Comparison of ENCODE assay signal across 16 cellular contexts in genomic region chr9:88818495-88819201, GRCh38.
DNase-seq lines count a peak whose midpoint lies in the region; ATAC-seq and TF ChIP-seq lines count a peak whose summit lies in the region.
"Had no signal": no experiment of that assay in that cellular context is flagged by ENCODE, and none has a peak within 500 bp of the region (broad histone marks: within the 10 kb centered on the region; RNA-seq: fewer than 3 reads in every experiment).

No MANE protein-coding gene starts in this region.

- H3K4me1 Mint-ChIP-seq in stimulated activated memory B cell treated with anti-CD40 and anti-IgM and Interleukin-4, amounts not matched to agents 10 μg/mL and 1 μg/mL and 100 μg/mL, for 72 hours = no peaks in the 10 kb centered on the region
- peaks cover 3% of the 10 kb centered on the region for H3K4me1 Mint-ChIP-seq in progenitor cell of endocrine pancreas (ENCODE audit: low read depth)
- H3K4me1 Mint-ChIP-seq: activated CD4-positive, alpha-beta T cell treated with anti-CD3 and anti-CD28 coated beads, Interleukin-2, amount 10 ng/mL, durations not matched to agents 7 days and 5 days had no signal

- ATAC-seq in Right ventricle myocardium inferior = no peak
- no peak for ATAC-seq in stimulated activated memory B cell treated with anti-CD40 and anti-IgM and Interleukin-4, amounts not matched to agents 10 μg/mL and 1 μg/mL and 100 μg/mL, for 72 hours
- ATAC-seq: effector memory CD8-positive, alpha-beta T cell had no signal

- H3K27me3 Mint-ChIP-seq in stimulated activated memory B cell treated with anti-CD40 and anti-IgM and Interleukin-4, amounts not matched to agents 10 μg/mL and 1 μg/mL and 100 μg/mL, for 72 hours = peaks cover 9% of the 10 kb centered on the region
- peaks cover 5% of the 10 kb centered on the region for H3K27me3 Mint-ChIP-seq in progenitor cell of endocrine pancreas

- intact Hi-C loops in Right ventricle myocardium inferior (cut with DNase I) = no loop called here

- no peak overlapping the region for H3K4me3 ChIP-seq in cardiac muscle cell
- no peak overlapping the region for H3K4me3 ChIP-seq in brain microvascular endothelial cell (ENCODE audit: low read depth, low read length)
- H3K4me3 ChIP-seq: SJSA1, tibial nerve had no signal

- H3K36me3 ChIP-seq in cardiac muscle cell (no peaks in the 10 kb centered on the region), brain microvascular endothelial cell (replicated peaks) (no peaks in the 10 kb centered on the region)
- H3K36me3 ChIP-seq: SJSA1, tibial nerve had no signal

- in situ Hi-C loops in brain microvascular endothelial cell (cut with HindIII; ENCODE audit: low pct_ligation_motif_present, low sequenced_read_pairs) = no loop called here

- H3K9me3 Mint-ChIP-seq in stimulated activated memory B cell treated with anti-CD40 and anti-IgM and Interleukin-4, amounts not matched to agents 10 μg/mL and 1 μg/mL and 100 μg/mL, for 72 hours = peaks cover 2% of the 10 kb centered on the region
- peaks cover 2% of the 10 kb centered on the region for H3K9me3 Mint-ChIP-seq in progenitor cell of endocrine pancreas (ENCODE audit: low read depth)
- H3K9me3 Mint-ChIP-seq: activated CD4-positive, alpha-beta T cell treated with anti-CD3 and anti-CD28 coated beads, Interleukin-2, amount 10 ng/mL, durations not matched to agents 7 days and 5 days; activated naive CD4-positive, alpha-beta T cell treated with anti-CD3 and anti-CD28 coated beads for 36 hours; effector memory CD8-positive, alpha-beta T cell had no signal

- TF ChIP-seq CTCF in cardiac muscle cell (IDR thresholded peaks at IDR 0.05; ENCODE audit: low read depth, low read length) (no peak), brain microvascular endothelial cell (IDR thresholded peaks at IDR 0.05; ENCODE audit: low read depth, low read length, missing control alignments) (no peak), progenitor cell of endocrine pancreas (IDR thresholded peaks at IDR 0.05; ENCODE audit: unreplicated experiment) (no peak)

- DNase-seq in cardiac muscle cell (ENCODE audit: low read depth in 1 of 2, low spot score in 1 of 2) (peak; percentile 40 to 70), Right ventricle myocardium inferior (ENCODE audit: missing footprints) (no peak), brain microvascular endothelial cell (peak; percentile 61), iPS DF 19.7 (ENCODE audit: low read depth, low spot score) (peak; percentile 9), amygdala (lab: John Stamatoyannopoulos, UW) (no peak), progenitor cell of endocrine pancreas (ENCODE audit: low spot score, unreplicated experiment) (no peak)
- DNase-seq in stimulated activated CD4-positive, alpha-beta T cell treated with anti-CD3 and anti-CD28 coated beads, Interleukin-4, amount 100 ng/mL, for 4 hours = no peak
- DNase-seq: activated CD4-positive, alpha-beta T cell treated with anti-CD3 and anti-CD28 coated beads, Interleukin-2, amount 10 ng/mL, durations not matched to agents 7 days and 5 days; activated naive CD4-positive, alpha-beta T cell treated with anti-CD3 and anti-CD28 coated beads for 36 hours; effector memory CD8-positive, alpha-beta T cell; Karpas-422; NCI-H524 had no signal

- H3K4me3 Mint-ChIP-seq in stimulated activated memory B cell treated with anti-CD40 and anti-IgM and Interleukin-4, amounts not matched to agents 10 μg/mL and 1 μg/mL and 100 μg/mL, for 72 hours = no peak overlapping the region
- no peak overlapping the region for H3K4me3 Mint-ChIP-seq in progenitor cell of endocrine pancreas (ENCODE audit: low read depth)
- H3K4me3 Mint-ChIP-seq: activated CD4-positive, alpha-beta T cell treated with anti-CD3 and anti-CD28 coated beads, Interleukin-2, amount 10 ng/mL, durations not matched to agents 7 days and 5 days; activated naive CD4-positive, alpha-beta T cell treated with anti-CD3 and anti-CD28 coated beads for 36 hours; effector memory CD8-positive, alpha-beta T cell had no signal

- H3K27ac ChIP-seq in cardiac muscle cell (peak overlapping the region; percentile 26), brain microvascular endothelial cell (peak overlapping the region; percentile 44)
- H3K27ac ChIP-seq: parathyroid adenoma, SJSA1, tibial nerve had no signal

- no peaks in the 10 kb centered on the region for H3K36me3 Mint-ChIP-seq in stimulated activated memory B cell treated with anti-CD40 and anti-IgM and Interleukin-4, amounts not matched to agents 10 μg/mL and 1 μg/mL and 100 μg/mL, for 72 hours
- H3K36me3 Mint-ChIP-seq in progenitor cell of endocrine pancreas (ENCODE audit: insufficient read depth) = no peaks in the 10 kb centered on the region

- no peak overlapping the region for H3K27ac Mint-ChIP-seq in stimulated activated memory B cell treated with anti-CD40 and anti-IgM and Interleukin-4, amounts not matched to agents 10 μg/mL and 1 μg/mL and 100 μg/mL, for 72 hours
- H3K27ac Mint-ChIP-seq in progenitor cell of endocrine pancreas = no peak overlapping the region
- H3K27ac Mint-ChIP-seq: activated CD4-positive, alpha-beta T cell treated with anti-CD3 and anti-CD28 coated beads, Interleukin-2, amount 10 ng/mL, durations not matched to agents 7 days and 5 days; activated naive CD4-positive, alpha-beta T cell treated with anti-CD3 and anti-CD28 coated beads for 36 hours; effector memory CD8-positive, alpha-beta T cell had no signal

- H3K9me3 ChIP-seq in cardiac muscle cell (ENCODE audit: low read depth) = no peaks in the 10 kb centered on the region
- H3K9me3 ChIP-seq: SJSA1 had no signal

- H3K27me3 ChIP-seq in cardiac muscle cell = no peaks in the 10 kb centered on the region
- H3K27me3 ChIP-seq in brain microvascular endothelial cell (replicated peaks) = no peaks in the 10 kb centered on the region
- H3K27me3 ChIP-seq: SJSA1, tibial nerve had no signal

- H3K4me1 ChIP-seq in cardiac muscle cell (ENCODE audit: low read depth) = peaks cover 27% of the 10 kb centered on the region
- H3K4me1 ChIP-seq: parathyroid adenoma had no signal

Comparison
In these comparisons a context has a peak if more than half of its experiments do, and no peak if none do; other contexts are left out.
1. DNase-seq: peak in cardiac muscle cell (2 of 2), brain microvascular endothelial cell (single experiment) and iPS DF 19.7 (single experiment); none in Right ventricle myocardium inferior (single experiment), amygdala (0 of 56), stimulated activated CD4-positive, alpha-beta T cell treated with anti-CD3 and anti-CD28 coated beads, Interleukin-4, amount 100 ng/mL, for 4 hours (0 of 2) and progenitor cell of endocrine pancreas (single experiment).